Comparison of ENCODE assay signal across 8 cellular contexts in genomic region chr6:148087659-148088058, GRCh38.
"Had no signal": no experiment of that assay in that cellular context is flagged by ENCODE, and none has a peak within 500 bp of the region (broad histone marks: within the 10 kb centered on the region; RNA-seq: fewer than 3 reads in every experiment).

No MANE protein-coding gene starts in this region.

- FAIRE-seq: H1, H54 had no signal

- H3K4me2 ChIP-seq: GM23338 had no signal

- ATAC-seq: GM23338 had no signal

- H3K27ac ChIP-seq: HL-60 had no signal

- H3K4me3 ChIP-seq: GM23338 had no signal

- H2AFZ ChIP-seq: GM23338 had no signal

- DNase-seq: H9, HCEC 1CT, HFFc6, KG1 had no signal
